Comparison of ENCODE assay signal across 3 cellular contexts in genomic region chr11:117948466-117948865, GRCh38. TPM values are rescaled to one million over a fixed set of nuclear protein-coding genes. Genes with fewer than 3 reads are reported as not detected.
"Had no signal": no experiment of that assay in that cellular context is flagged by ENCODE, and none has a peak within 500 bp of the region (broad histone marks: within the 10 kb centered on the region; RNA-seq: fewer than 3 reads in every experiment).

No MANE protein-coding gene starts in this region.

RNA-seq across cellular contexts. Expression of gene TMPRSS13, which starts 19.3 kb away (rescaled TPM):
- total RNA-seq: MCF 10A had no signal

RNA-seq across cellular contexts. Expression of gene IL10RA, which starts 37.7 kb away (rescaled TPM):
- total RNA-seq: MCF 10A, PC-9, SK-MEL-5 had no signal
